ENCODE assay signal across 8 cellular contexts in the genomic region with DNA sequence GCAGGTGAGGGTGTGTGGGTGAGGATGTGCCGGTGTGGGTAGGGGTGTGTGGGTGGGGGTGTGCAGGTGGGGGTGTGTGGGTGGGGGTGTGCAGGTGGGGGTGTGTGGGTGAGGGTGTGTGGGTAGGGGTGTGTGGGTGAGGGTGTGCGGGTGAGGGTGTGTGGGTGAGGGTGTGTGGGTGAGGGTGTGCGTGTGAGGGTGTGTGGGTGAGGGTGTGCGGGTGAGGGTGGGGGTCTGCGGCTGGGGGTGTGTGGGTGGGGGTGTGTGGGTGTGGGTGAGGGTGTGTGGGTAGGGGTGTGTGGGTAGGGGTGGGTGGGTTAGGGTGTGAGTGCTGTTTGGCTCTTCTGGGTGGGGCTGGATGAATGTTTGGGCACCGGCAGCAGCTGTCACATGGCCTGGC.
"Had no signal": no experiment of that assay in that cellular context is flagged by ENCODE, and none has a peak within 500 bp of the region (broad histone marks: within the 10 kb centered on the region; RNA-seq: fewer than 3 reads in every experiment).

No MANE protein-coding gene starts in this region.

- H3K4me1 ChIP-seq: HAP-1 had no signal

- H3K9ac ChIP-seq: GM23248 had no signal

- H3K27ac Mint-ChIP-seq: HFFc6, IgD-negative memory B cell had no signal

- H3K4me3 ChIP-seq: GM23248, HAP-1 had no signal

- H2AFZ ChIP-seq: GM23248 had no signal

- H3K4me1 Mint-ChIP-seq: IgD-negative memory B cell had no signal

- DNase-seq: GM23248, GOT3, H7, HFFc6, KBM-7 had no signal

- H3K36me3 ChIP-seq: HAP-1 had no signal

- H3K27ac ChIP-seq: GM23248, HL-60 had no signal

- H3K4me3 Mint-ChIP-seq: HFFc6, IgD-negative memory B cell had no signal

- H3K27me3 Mint-ChIP-seq: IgD-negative memory B cell had no signal

- H3K36me3 Mint-ChIP-seq: IgD-negative memory B cell had no signal

- H3K9me3 ChIP-seq: HAP-1 had no signal
